In the genomic region with DNA sequence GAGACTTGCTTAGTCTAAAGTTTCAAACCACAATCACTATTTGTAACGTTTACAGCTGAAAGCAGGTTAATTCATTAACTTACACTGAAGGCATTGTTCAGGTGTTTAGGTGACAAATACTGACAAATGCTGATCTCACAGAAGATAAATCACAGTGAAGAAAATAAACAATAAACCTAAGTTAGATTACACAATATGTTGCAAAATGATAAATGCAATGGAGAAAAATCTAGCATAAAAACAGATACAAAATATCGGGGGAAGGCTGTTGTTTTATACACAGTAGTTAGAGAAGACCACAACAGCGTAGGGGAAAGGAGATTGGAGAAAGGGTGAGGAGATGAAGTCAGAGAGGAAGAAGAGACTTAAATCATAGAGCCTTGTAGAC, we compare ENCODE assay signal across 11 cellular contexts. TPM values are rescaled to one million over a fixed set of nuclear protein-coding genes. Genes with fewer than 3 reads are reported as not detected.
DNase-seq lines count a peak whose midpoint lies in the region; ATAC-seq and TF ChIP-seq lines count a peak whose summit lies in the region.
"Had no signal": no experiment of that assay in that cellular context is flagged by ENCODE, and none has a peak within 500 bp of the region (broad histone marks: within the 10 kb centered on the region; RNA-seq: fewer than 3 reads in every experiment).

No MANE protein-coding gene starts in this region.

- H3K4me1 ChIP-seq in SJSA1 (replicated peaks) (peaks cover 22% of the 10 kb centered on the region), fibroblast of lung (ENCODE audit: control insufficient read depth, extremely low read depth, insufficient read depth, low read length) (peaks cover 4% of the 10 kb centered on the region), left lung (peaks cover 13 to 69% of the 10 kb centered on the region in 2 donors)

- peaks cover 81% of the 10 kb centered on the region for H3K79me2 ChIP-seq in fibroblast of lung (ENCODE audit: control insufficient read depth, insufficient read depth, low read length)

- H3K9me3 Mint-ChIP-seq in activated naive CD4-positive, alpha-beta T cell treated with anti-CD3 and anti-CD28 coated beads, Interleukin-2, amount 50 U/mL, for 24 hours, result no peaks in the 10 kb centered on the region
- H3K9me3 Mint-ChIP-seq in stimulated activated effector memory CD8-positive, alpha-beta T cell treated with anti-CD3 and anti-CD28 coated beads, Interleukin-12 subunit alpha, Interleukin-12 subunit beta, amount 100 ng/mL, for 72 hours, result no peaks in the 10 kb centered on the region

- no peak for DNase-seq in activated naive CD4-positive, alpha-beta T cell treated with anti-CD3 and anti-CD28 coated beads, Interleukin-2, amount 50 U/mL, for 16 hours
- DNase-seq in SJSA1 (ENCODE audit: low read depth in 1 of 2, low spot score in 2 of 2) (no peak), fibroblast of lung (ENCODE audit: low read depth in 2 of 2) (no peak), NCI-H128 (lab: John Stamatoyannopoulos, UW; ENCODE audit: unreplicated experiment) (no peak), left lung (no peak)
- no peak for DNase-seq in stimulated activated effector memory CD8-positive, alpha-beta T cell treated with anti-CD3 and anti-CD28 coated beads, Interleukin-12 subunit alpha, Interleukin-12 subunit beta, amount 100 ng/mL, for 72 hours (ENCODE audit: low spot score in 2 of 2)
- DNase-seq: activated CD4-positive, CD25-positive, alpha-beta regulatory T cell treated with anti-CD3 and anti-CD28 coated beads, Interleukin-2, amount 50 U/mL, for 72 hours; central memory CD4-positive, alpha-beta T cell; MG63 had no signal

- H3K27ac ChIP-seq in SJSA1 (peak overlapping the region; percentile 92), fibroblast of lung (ENCODE audit: insufficient read depth, low read length) (no peak overlapping the region), left lung (peak overlapping the region in 1 of 2 donors; percentile 61)

- H3K36me3 ChIP-seq in SJSA1 (peaks cover 52% of the 10 kb centered on the region), fibroblast of lung (ENCODE audit: control insufficient read depth, insufficient read depth, low read length) (no peaks in the 10 kb centered on the region), left lung (no peaks in the 10 kb centered on the region)

- no peaks in the 10 kb centered on the region for H4K20me1 ChIP-seq in fibroblast of lung (ENCODE audit: control insufficient read depth, extremely low read depth, insufficient read depth, low read length)

- H3K9me3 ChIP-seq in SJSA1 (replicated peaks), result no peaks in the 10 kb centered on the region
- no peaks in the 10 kb centered on the region for H3K9me3 ChIP-seq in fibroblast of lung (ENCODE audit: control insufficient read depth, insufficient read depth, low read depth, low read length)
- H3K9me3 ChIP-seq in left lung, result no peaks in the 10 kb centered on the region
- H3K9me3 ChIP-seq: MG63 had no signal

- H3K4me1 Mint-ChIP-seq in activated naive CD4-positive, alpha-beta T cell treated with anti-CD3 and anti-CD28 coated beads, Interleukin-2, amount 50 U/mL, for 24 hours, result peaks cover 80% of the 10 kb centered on the region
- peaks cover 80% of the 10 kb centered on the region for H3K4me1 Mint-ChIP-seq in stimulated activated effector memory CD8-positive, alpha-beta T cell treated with anti-CD3 and anti-CD28 coated beads, Interleukin-12 subunit alpha, Interleukin-12 subunit beta, amount 100 ng/mL, for 72 hours

- peak overlapping the region; percentile 68 for H3K27ac Mint-ChIP-seq in activated naive CD4-positive, alpha-beta T cell treated with anti-CD3 and anti-CD28 coated beads, Interleukin-2, amount 50 U/mL, for 24 hours
- peak overlapping the region; percentile 53 for H3K27ac Mint-ChIP-seq in stimulated activated effector memory CD8-positive, alpha-beta T cell treated with anti-CD3 and anti-CD28 coated beads, Interleukin-12 subunit alpha, Interleukin-12 subunit beta, amount 100 ng/mL, for 72 hours

- H3K4me2 ChIP-seq in fibroblast of lung (ENCODE audit: extremely low read depth, insufficient read depth, low read length), result peak overlapping the region; percentile 69

- no peak for ATAC-seq in stimulated activated effector memory CD8-positive, alpha-beta T cell treated with anti-CD3 and anti-CD28 coated beads, Interleukin-12 subunit alpha, Interleukin-12 subunit beta, amount 100 ng/mL, for 72 hours
- no peak for ATAC-seq in GM18873 (IDR thresholded peaks at IDR 0.05; ENCODE audit: low FRiP score, unreplicated experiment)
- no peak for ATAC-seq in left lung

- H3K4me3 ChIP-seq in SJSA1 (no peak overlapping the region), fibroblast of lung (replicated peaks in 1 of 4; ENCODE audit: control extremely low read depth in 1 of 4, insufficient read depth in 1 of 4, low read depth in 3 of 4, low read length in 4 of 4) (no peak overlapping the region), left lung (peak overlapping the region in 1 of 2 donors; percentile 91)

- peak overlapping the region; percentile 95 for H3K4me3 Mint-ChIP-seq in activated naive CD4-positive, alpha-beta T cell treated with anti-CD3 and anti-CD28 coated beads, Interleukin-2, amount 50 U/mL, for 24 hours
- peak overlapping the region; percentile 91 for H3K4me3 Mint-ChIP-seq in stimulated activated effector memory CD8-positive, alpha-beta T cell treated with anti-CD3 and anti-CD28 coated beads, Interleukin-12 subunit alpha, Interleukin-12 subunit beta, amount 100 ng/mL, for 72 hours

- H3K27me3 ChIP-seq in SJSA1 (replicated peaks), result no peaks in the 10 kb centered on the region
- no peaks in the 10 kb centered on the region for H3K27me3 ChIP-seq in fibroblast of lung (ENCODE audit: control insufficient read depth, insufficient read depth, low read length)
- H3K27me3 ChIP-seq in left lung, result no peaks in the 10 kb centered on the region
- H3K27me3 ChIP-seq: MG63 had no signal

- no peak overlapping the region for H3K9ac ChIP-seq in fibroblast of lung (ENCODE audit: insufficient read depth, low read length)

- H3K27me3 Mint-ChIP-seq in activated naive CD4-positive, alpha-beta T cell treated with anti-CD3 and anti-CD28 coated beads, Interleukin-2, amount 50 U/mL, for 24 hours, result no peaks in the 10 kb centered on the region

- intact Hi-C loops in left lung (cut with DNase I), result no loop called here

- TF ChIP-seq CTCF in fibroblast of lung (conservative IDR thresholded peaks at IDR 0.05 in 1 of 2, IDR thresholded peaks at IDR 0.05 in 1 of 2; ENCODE audit: low read depth in 1 of 2, low read length in 2 of 2) (no peak), left lung (IDR thresholded peaks at IDR 0.05) (no peak)

- peaks cover 22% of the 10 kb centered on the region for H3K36me3 Mint-ChIP-seq in activated naive CD4-positive, alpha-beta T cell treated with anti-CD3 and anti-CD28 coated beads, Interleukin-2, amount 50 U/mL, for 24 hours
- H3K36me3 Mint-ChIP-seq in stimulated activated effector memory CD8-positive, alpha-beta T cell treated with anti-CD3 and anti-CD28 coated beads, Interleukin-12 subunit alpha, Interleukin-12 subunit beta, amount 100 ng/mL, for 72 hours, result peaks cover 58% of the 10 kb centered on the region

- no peak overlapping the region for H2AFZ ChIP-seq in fibroblast of lung (ENCODE audit: low read length)

RNA-seq across cellular contexts. Expression of gene SCAF11, which starts 3.0 kb away (rescaled TPM):
- 79.7 and 98.0 TPM in 2 replicates for total RNA-seq in SJSA1 (2014; rRNA removed; shearing (Covaris generic))
- 43.8 and 45.5 TPM in 2 replicates for total RNA-seq in fibroblast of lung
- 56.0 and 79.4 TPM in 2 replicates for polyA plus RNA-seq in fibroblast of lung
- 33.8 and 50.8 TPM in 2 replicates for polyA plus RNA-seq in fibroblast of lung (2012)
- polyA minus RNA-seq in fibroblast of lung (ENCODE audit: low replicate concordance), result 3.6 and 14.6 TPM in 2 replicates
- total RNA-seq in left lung, result 100 to 1,000 TPM in 1 of 2 donors, 10 to 100 TPM in 1; 88.4 to 119 TPM
